ENCODE assay signal across 17 cellular contexts in genomic region chr17:83012873-83013778, GRCh38.
A peak's percentile ranks its signal among the peaks of the same experiment; 100 is the strongest.
DNase-seq lines count a peak whose midpoint lies in the region; TF ChIP-seq lines count a peak whose summit lies in the region.
"Had no signal": no experiment of that assay in that cellular context is flagged by ENCODE, and none has a peak within 500 bp of the region (broad histone marks: within the 10 kb centered on the region; RNA-seq: fewer than 3 reads in every experiment).

No MANE protein-coding gene starts in this region.

- no peak overlapping the region for H2AK5ac ChIP-seq in trophoblast cell (ENCODE audit: low read length)

- H3K18ac ChIP-seq in trophoblast cell (ENCODE audit: low read length), result no peak overlapping the region

- peaks cover 0 to 17% (median 9%) of the 10 kb centered on the region in 11 experiments; a peak in 11 of 22 replicates for H3K36me3 ChIP-seq in BLaER1 treated with 17β-estradiol and CSF1 and Interleukin-3, amounts not matched to agents 10 nM and 100 nM
- H3K36me3 ChIP-seq in endodermal cell (ENCODE audit: control insufficient read depth, insufficient read depth, low read length) (no peaks in the 10 kb centered on the region), trophoblast cell (ENCODE audit: control insufficient read depth in 1 of 2, insufficient read depth in 2 of 2, low read length in 2 of 2) (no peaks in the 10 kb centered on the region), prostate gland (no peaks in the 10 kb centered on the region)

- H3K36me3 Mint-ChIP-seq in endodermal cell (ENCODE audit: low read depth) (peaks cover 2% of the 10 kb centered on the region), nephron progenitor cell (ENCODE audit: low read depth) (peaks cover 32% of the 10 kb centered on the region)

- no peak overlapping the region for H3K4me3 ChIP-seq in BLaER1 treated with 17β-estradiol and CSF1 and Interleukin-3, amounts not matched to agents 10 nM and 100 nM
- H3K4me3 ChIP-seq in endodermal cell (ENCODE audit: low read length) (no peak overlapping the region), trophoblast cell (ENCODE audit: low read depth, low read length) (no peak overlapping the region), prostate gland (no peak overlapping the region)
- H3K4me3 ChIP-seq: GM23338 had no signal

- H3K27me3 ChIP-seq in BLaER1 treated with 17β-estradiol and CSF1 and Interleukin-3, amounts not matched to agents 10 nM and 100 nM, result no peaks in the 10 kb centered on the region
- no peaks in the 10 kb centered on the region for H3K27me3 ChIP-seq in endodermal cell (ENCODE audit: control insufficient read depth, insufficient read depth, low read length, poor library complexity, severe bottlenecking)
- H3K27me3 ChIP-seq in trophoblast cell (ENCODE audit: insufficient read depth, low read length), result no peaks in the 10 kb centered on the region
- no peaks in the 10 kb centered on the region for H3K27me3 ChIP-seq in prostate gland (replicated peaks; ENCODE audit: insufficient read depth)

- H3K14ac ChIP-seq in trophoblast cell (ENCODE audit: low read length), result no peak overlapping the region

- no peaks in the 10 kb centered on the region for H3K27me3 Mint-ChIP-seq in endodermal cell (ENCODE audit: insufficient read depth)
- peaks cover 11% of the 10 kb centered on the region for H3K27me3 Mint-ChIP-seq in nephron progenitor cell (ENCODE audit: low read depth, poor library complexity)
- H3K27me3 Mint-ChIP-seq: activated CD4-positive, alpha-beta T cell treated with anti-CD3 and anti-CD28 coated beads, Interleukin-2, amount 10 ng/mL, durations not matched to agents 24 days and 14 days; CD4-positive, alpha-beta memory T cell had no signal

- no peaks in the 10 kb centered on the region for H3K79me1 ChIP-seq in trophoblast cell (ENCODE audit: low read length)

- peaks cover 6% of the 10 kb centered on the region for H3K4me1 Mint-ChIP-seq in endodermal cell
- peaks cover 39% of the 10 kb centered on the region for H3K4me1 Mint-ChIP-seq in nephron progenitor cell

- TF ChIP-seq POLR2A in prostate gland (IDR thresholded peaks at IDR 0.05), result no peak

- TF ChIP-seq CTCF in endodermal cell (conservative IDR thresholded peaks at IDR 0.05) (no peak), nephron progenitor cell (IDR thresholded peaks at IDR 0.05) (no peak), prostate gland (IDR thresholded peaks at IDR 0.05) (no peak)

- H3K27ac Mint-ChIP-seq in endodermal cell (no peak overlapping the region), nephron progenitor cell (peak overlapping the region; percentile 89)
- H3K27ac Mint-ChIP-seq: activated CD4-positive, alpha-beta T cell treated with anti-CD3 and anti-CD28 coated beads, Interleukin-2, amount 10 ng/mL, durations not matched to agents 24 days and 14 days; CD4-positive, alpha-beta memory T cell; GM23338; stimulated activated effector memory CD8-positive, alpha-beta T cell treated with anti-CD3 and anti-CD28 coated beads, Interleukin-12 subunit alpha, Interleukin-12 subunit beta, amount 100 ng/mL, for 72 hours had no signal

- peaks cover 0 to 15% (median 0%) of the 10 kb centered on the region in 11 experiments; a peak in 4 of 22 replicates for H4K20me1 ChIP-seq in BLaER1 treated with 17β-estradiol and CSF1 and Interleukin-3, amounts not matched to agents 10 nM and 100 nM

- H3K4ac ChIP-seq in trophoblast cell (ENCODE audit: low read depth, low read length), result no peak overlapping the region

- 86 to 89% methylated on average over 29 to 34 of the region's 41 CpGs for WGBS in endodermal cell (ENCODE audit: insufficient coverage in 1 of 2, insufficient read length in 1 of 2), 2 experiments
- no CpG with 5 or more reads among the region's 41 CpGs for WGBS in trophoblast cell (ENCODE audit: extremely low coverage, insufficient coverage, insufficient read length)
- WGBS in prostate gland, result 81% methylated on average over 37 of the region's 41 CpGs

- intact Hi-C loops in prostate gland (cut with DNase I), result no loop called here

- H2BK12ac ChIP-seq in trophoblast cell (ENCODE audit: low read length), result no peak overlapping the region

- H3K23ac ChIP-seq in trophoblast cell (ENCODE audit: low read length), result no peak overlapping the region

- no peak overlapping the region for H4K12ac ChIP-seq in trophoblast cell (ENCODE audit: low read depth, low read length)

- no peak overlapping the region for H2BK120ac ChIP-seq in trophoblast cell (ENCODE audit: insufficient read depth, low read length, poor library complexity)

- H3K9me3 Mint-ChIP-seq in endodermal cell, result peaks cover 2% of the 10 kb centered on the region
- H3K9me3 Mint-ChIP-seq in nephron progenitor cell, result peaks cover 8% of the 10 kb centered on the region
- H3K9me3 Mint-ChIP-seq: activated CD4-positive, alpha-beta T cell treated with anti-CD3 and anti-CD28 coated beads, Interleukin-2, amount 10 ng/mL, durations not matched to agents 24 days and 14 days; CD4-positive, alpha-beta memory T cell; stimulated activated effector memory CD8-positive, alpha-beta T cell treated with anti-CD3 and anti-CD28 coated beads, Interleukin-12 subunit alpha, Interleukin-12 subunit beta, amount 100 ng/mL, for 72 hours had no signal

- no peak overlapping the region for H3K4me3 Mint-ChIP-seq in endodermal cell
- no peak overlapping the region for H3K4me3 Mint-ChIP-seq in nephron progenitor cell
- H3K4me3 Mint-ChIP-seq: activated CD4-positive, alpha-beta T cell treated with anti-CD3 and anti-CD28 coated beads, Interleukin-2, amount 10 ng/mL, durations not matched to agents 24 days and 14 days; CD4-positive, alpha-beta memory T cell; GM23338; stimulated activated effector memory CD8-positive, alpha-beta T cell treated with anti-CD3 and anti-CD28 coated beads, Interleukin-12 subunit alpha, Interleukin-12 subunit beta, amount 100 ng/mL, for 72 hours had no signal

- no peak overlapping the region for H3K9ac ChIP-seq in BLaER1 treated with 17β-estradiol and CSF1 and Interleukin-3, amounts not matched to agents 10 nM and 100 nM
- H3K9ac ChIP-seq in endodermal cell (ENCODE audit: extremely low read depth, low read length, poor library complexity, severe bottlenecking) (no peak overlapping the region), trophoblast cell (ENCODE audit: low read length) (no peak overlapping the region)

- no peak overlapping the region for H4K8ac ChIP-seq in trophoblast cell (ENCODE audit: low read depth, low read length)

- no peak overlapping the region for H4K91ac ChIP-seq in trophoblast cell (ENCODE audit: low read depth, low read length)

- H2AFZ ChIP-seq in trophoblast cell (ENCODE audit: insufficient read depth, low read length, poor library complexity), result no peak overlapping the region
- H2AFZ ChIP-seq: GM23338 had no signal

- H3K9me3 ChIP-seq in BLaER1 treated with 17β-estradiol and CSF1 and Interleukin-3, amounts not matched to agents 10 nM and 100 nM (replicated peaks in 1 of 11), result peaks cover 10 to 16% (median 14%) of the 10 kb centered on the region in 11 experiments
- H3K9me3 ChIP-seq in endodermal cell (ENCODE audit: control insufficient read depth, low read length) (no peaks in the 10 kb centered on the region), trophoblast cell (ENCODE audit: insufficient read depth, low read depth, low read length) (peaks cover 11% of the 10 kb centered on the region), prostate gland (no peaks in the 10 kb centered on the region)

- DNase-seq in M059J (ENCODE audit: low read depth), result peak; percentile 11
- peak; percentile 36 for DNase-seq in endodermal cell
- DNase-seq in nephron progenitor cell, result no peak
- DNase-seq in DMS79 (lab: John Stamatoyannopoulos, UW), result no peak
- DNase-seq in trophoblast cell, result no peak
- DNase-seq in GOT3 (lab: John Stamatoyannopoulos, UW), result no peak
- DNase-seq in prostate gland (ENCODE audit: low spot score), result no peak
- DNase-seq: activated CD4-positive, alpha-beta T cell treated with anti-CD3 and anti-CD28 coated beads, Interleukin-2, amount 10 ng/mL, durations not matched to agents 24 days and 14 days; activated gamma-delta T cell; CD4-positive, alpha-beta memory T cell; glutamatergic neuron; left ventricle myocardium superior; NCI-H1930; stimulated activated CD4-positive, alpha-beta T cell treated with anti-CD3 and anti-CD28 coated beads, Interleukin-1b, Interleukin-23, amount 100 ng/mL, for 48 hours had no signal

- H3K4me2 ChIP-seq in BLaER1 treated with 17β-estradiol and CSF1 and Interleukin-3, amounts not matched to agents 10 nM and 100 nM, result peak overlapping the region; percentile 40 to 66 (median 53); a peak in 21 of 22 replicates
- H3K4me2 ChIP-seq in trophoblast cell (ENCODE audit: low read length), result no peak overlapping the region
- H3K4me2 ChIP-seq: GM23338 had no signal

- peak overlapping the region in 1 of 11 experiments; percentile 5; a peak in 1 of 22 replicates for H3K27ac ChIP-seq in BLaER1 treated with 17β-estradiol and CSF1 and Interleukin-3, amounts not matched to agents 10 nM and 100 nM
- peak overlapping the region; percentile 7 for H3K27ac ChIP-seq in endodermal cell (ENCODE audit: low read depth, low read length)
- no peak overlapping the region for H3K27ac ChIP-seq in trophoblast cell (ENCODE audit: low read depth, low read length)
- no peak overlapping the region for H3K27ac ChIP-seq in prostate gland

- H2BK5ac ChIP-seq in trophoblast cell (ENCODE audit: low read depth, low read length, poor library complexity), result no peak overlapping the region

- peaks cover 0 to 31% (median 23%) of the 10 kb centered on the region in 10 experiments; a peak in 15 of 20 replicates for H3K4me1 ChIP-seq in BLaER1 treated with 17β-estradiol and CSF1 and Interleukin-3, amounts not matched to agents 10 nM and 100 nM
- H3K4me1 ChIP-seq in endodermal cell (ENCODE audit: control insufficient read depth, insufficient read depth, low read length) (no peaks in the 10 kb centered on the region), trophoblast cell (ENCODE audit: control insufficient read depth in 1 of 2, insufficient read depth in 2 of 2, low read length in 2 of 2) (no peaks in the 10 kb centered on the region), prostate gland (replicated peaks) (no peaks in the 10 kb centered on the region)

- H3K79me2 ChIP-seq in trophoblast cell (ENCODE audit: control insufficient read depth, insufficient read depth, low read length, poor library complexity), result no peaks in the 10 kb centered on the region

Comparison
In these comparisons a context has a peak if more than half of its experiments do, and no peak if none do; other contexts are left out.
1. DNase-seq: peak in M059J (single experiment) and endodermal cell (single experiment); none in nephron progenitor cell (single experiment), DMS79 (single experiment), trophoblast cell (0 of 2), GOT3 (single experiment) and prostate gland (single experiment).